9 cellular contexts compared by ENCODE assay signal in genomic region chr7:1055491-1056005, GRCh38. TPM values are rescaled to one million over a fixed set of nuclear protein-coding genes. Genes with fewer than 3 reads are reported as not detected.
A peak's percentile ranks its signal among the peaks of the same experiment; 100 is the strongest.
DNase-seq lines count a peak whose midpoint lies in the region; ATAC-seq and TF ChIP-seq lines count a peak whose summit lies in the region.
"Had no signal": no experiment of that assay in that cellular context is flagged by ENCODE, and none has a peak within 500 bp of the region (broad histone marks: within the 10 kb centered on the region; RNA-seq: fewer than 3 reads in every experiment).

No MANE protein-coding gene starts in this region.

- WGBS in lung, 2 donors: 31 to 40% methylated on average over 18 of the region's 18 CpGs

- peaks cover 5% of the 10 kb centered on the region for H3K36me3 Mint-ChIP-seq in activated naive CD4-positive, alpha-beta T cell treated with anti-CD3 and anti-CD28 coated beads, Interleukin-2, amount 10 ng/mL, durations not matched to agents 7 days and 5 days

- peak overlapping the region; percentile 56 for H3K4me3 ChIP-seq in adipocyte (ENCODE audit: low read length)
- peak overlapping the region; percentile 39 for H3K4me3 ChIP-seq in lung
- peak overlapping the region; percentile 51 for H3K4me3 ChIP-seq in upper lobe of right lung

- peak overlapping the region; percentile 86 for H3K27ac Mint-ChIP-seq in activated naive CD4-positive, alpha-beta T cell treated with anti-CD3 and anti-CD28 coated beads, Interleukin-2, amount 10 ng/mL, durations not matched to agents 7 days and 5 days

- DNase-seq in activated naive CD4-positive, alpha-beta T cell treated with anti-CD3 and anti-CD28 coated beads, Interleukin-2, amount 10 ng/mL, durations not matched to agents 7 days and 5 days: no peak
- DNase-seq in activated naive CD4-positive, alpha-beta T cell (lab: John Stamatoyannopoulos, UW): no peak
- no peak for DNase-seq in adipocyte (ENCODE audit: low read depth)
- DNase-seq in lung (ENCODE audit: low spot score): no peak
- no peak for DNase-seq in upper lobe of right lung
- DNase-seq in C1 segment of cervical spinal cord (lab: John Stamatoyannopoulos, UW): no peak
- no peak for DNase-seq in kidney tubule cell (ENCODE audit: low spot score)

- peak overlapping the region; percentile 76 for H3K4me3 Mint-ChIP-seq in activated naive CD4-positive, alpha-beta T cell treated with anti-CD3 and anti-CD28 coated beads, Interleukin-2, amount 10 ng/mL, durations not matched to agents 7 days and 5 days

- peaks cover 42% of the 10 kb centered on the region for H3K4me1 Mint-ChIP-seq in activated naive CD4-positive, alpha-beta T cell treated with anti-CD3 and anti-CD28 coated beads, Interleukin-2, amount 10 ng/mL, durations not matched to agents 7 days and 5 days

- peak overlapping the region; percentile 62 to 84 for H3K27ac ChIP-seq in lung (ENCODE audit: low read depth in 1 of 2, low read length in 1 of 2)
- H3K27ac ChIP-seq in upper lobe of right lung: peak overlapping the region; percentile 83

- H3K9me3 ChIP-seq in adipocyte (ENCODE audit: control insufficient read depth, low read length) (no peaks in the 10 kb centered on the region), lung (ENCODE audit: control insufficient read depth in 2 of 2, insufficient read depth in 1 of 2, low read length in 1 of 2) (no peaks in the 10 kb centered on the region), upper lobe of right lung (no peaks in the 10 kb centered on the region)

- peaks cover 5% of the 10 kb centered on the region for H3K27me3 Mint-ChIP-seq in activated naive CD4-positive, alpha-beta T cell treated with anti-CD3 and anti-CD28 coated beads, Interleukin-2, amount 10 ng/mL, durations not matched to agents 7 days and 5 days

- intact Hi-C loops in upper lobe of right lung (cut with DNase I): no loop called here

- peak overlapping the region; percentile 67 for H3K9ac ChIP-seq in adipocyte (ENCODE audit: low read length)

- no peaks in the 10 kb centered on the region for H3K9me3 Mint-ChIP-seq in activated naive CD4-positive, alpha-beta T cell treated with anti-CD3 and anti-CD28 coated beads, Interleukin-2, amount 10 ng/mL, durations not matched to agents 7 days and 5 days

- H3K4me1 ChIP-seq in adipocyte (ENCODE audit: control insufficient read depth, insufficient read depth, low read length): peaks cover 33% of the 10 kb centered on the region
- peaks cover 10 to 37% of the 10 kb centered on the region in 2 donors for H3K4me1 ChIP-seq in lung (ENCODE audit: control insufficient read depth in 2 of 2, insufficient read depth in 2 of 2, low read length in 2 of 2)
- peaks cover 56% of the 10 kb centered on the region for H3K4me1 ChIP-seq in upper lobe of right lung

- CTCF ChIA-PET in activated naive CD4-positive, alpha-beta T cell treated with anti-CD3 and anti-CD28 coated beads, Interleukin-2, amount 10 ng/mL, durations not matched to agents 7 days and 5 days (lab: Charles Lee): interaction anchor here (1.7 to 2.3 kb wide), 2 partner anchors 10 to 62 kb away, joined by 6 to 16 read pairs; no protein-coding TSS in a partner anchor

- H3K27me3 ChIP-seq in adipocyte (replicated peaks; ENCODE audit: control insufficient read depth, insufficient read depth, low read length) (peaks cover under 1% of the 10 kb centered on the region), lung (ENCODE audit: control insufficient read depth, insufficient read depth) (no peaks in the 10 kb centered on the region), upper lobe of right lung (no peaks in the 10 kb centered on the region)

- ATAC-seq in lung (ENCODE audit: insufficient read depth, low FRiP score): no peak
- ATAC-seq in upper lobe of right lung: no peak
- ATAC-seq in HG03354 (IDR thresholded peaks at IDR 0.05; ENCODE audit: poor library complexity, severe bottlenecking, unreplicated experiment): no peak
- ATAC-seq: HCT116 had no signal

- TF ChIP-seq CTCF in lung (IDR thresholded peaks at IDR 0.05; ENCODE audit: control extremely low read depth, extremely low read depth) (no peak), upper lobe of right lung (IDR thresholded peaks at IDR 0.05) (no peak)

- H3K36me3 ChIP-seq in adipocyte (ENCODE audit: control insufficient read depth, insufficient read depth, low read length, severe bottlenecking): no peaks in the 10 kb centered on the region
- peaks cover 0 to 11% of the 10 kb centered on the region in 2 donors for H3K36me3 ChIP-seq in lung (ENCODE audit: control insufficient read depth in 2 of 2, insufficient read depth in 2 of 2, low read length in 2 of 2)
- peaks cover 5% of the 10 kb centered on the region for H3K36me3 ChIP-seq in upper lobe of right lung

RNA-seq across cellular contexts. Expression of gene GPR146, which starts 11.2 kb away (rescaled TPM):
- 10 to 100 TPM; 13.7 to 14.4 TPM for total RNA-seq in lung
- polyA plus RNA-seq in lung: 10 to 100 TPM; 13.7 to 27.1 TPM
- total RNA-seq in upper lobe of right lung: 40.0 TPM

RNA-seq across cellular contexts. Expression of gene GPER1, which starts 32.4 kb away (rescaled TPM):
- total RNA-seq in lung (1 to 10 TPM; 5.9 to 7.7 TPM), upper lobe of right lung (11.1 TPM)
- 1 to 10 TPM; 3.7 to 6.7 TPM for polyA plus RNA-seq in lung
